ENCODE assay signal across 8 cellular contexts in the genomic region with DNA sequence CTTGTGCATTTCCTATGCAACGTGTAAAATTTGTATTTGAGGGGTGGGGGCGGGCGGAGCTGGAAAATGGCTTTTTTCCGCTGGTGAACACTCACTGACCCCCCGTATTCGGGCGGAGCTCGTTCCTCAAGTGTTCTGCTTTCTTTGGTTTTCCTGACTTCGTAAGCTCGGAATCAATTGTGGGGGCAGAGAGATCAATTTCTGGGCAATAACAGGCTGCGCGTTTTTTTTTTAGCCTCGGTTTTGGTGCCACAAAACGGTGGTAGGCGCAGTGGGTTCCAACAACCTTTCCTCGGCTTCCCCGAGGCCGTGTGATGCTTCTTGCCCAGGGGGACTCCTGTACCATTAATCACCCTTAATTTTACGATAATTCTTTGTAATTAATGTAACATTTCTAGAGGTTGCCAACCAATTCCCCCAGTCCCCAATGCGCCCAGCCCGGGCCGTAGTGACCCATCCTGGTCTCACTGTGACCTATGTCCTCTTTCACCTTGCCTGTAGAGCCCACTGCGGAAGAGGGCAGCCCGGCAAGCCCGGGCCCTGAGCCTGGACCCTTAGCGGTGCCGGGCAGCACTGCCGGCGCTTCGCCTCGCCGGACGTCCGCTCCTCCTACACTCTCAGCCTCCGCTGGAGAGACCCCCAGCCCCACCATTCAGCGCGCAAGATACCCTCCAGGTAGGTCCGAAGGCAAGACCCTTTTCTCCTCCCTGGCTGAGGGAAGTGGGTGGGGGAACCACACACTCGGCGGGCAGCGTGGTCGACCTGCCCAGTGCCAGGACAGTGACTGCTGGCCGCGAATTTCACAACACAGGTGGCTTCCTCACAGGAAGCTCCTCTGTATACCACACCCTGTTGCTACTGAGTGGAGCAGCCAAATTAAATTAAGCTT. TPM values are rescaled to one million over a fixed set of nuclear protein-coding genes. Genes with fewer than 3 reads are reported as not detected.
A peak's percentile ranks its signal among the peaks of the same experiment; 100 is the strongest.
DNase-seq lines count a peak whose midpoint lies in the region; ATAC-seq, FAIRE-seq and TF ChIP-seq lines count a peak whose summit lies in the region.

No MANE protein-coding gene starts in this region.

- H3K9ac ChIP-seq in NT2/D1 (ENCODE audit: insufficient read length, low read depth) = peak overlapping the region; percentile 73
- 0 out of 7 replicates have a peak overlapping the region, but pooled peaks of 1 of the 4 experiments have one; percentile 15 for H3K9ac ChIP-seq in H1 (replicated peaks in 1 of 4; ENCODE audit: extremely low read depth in 1 of 4, low read depth in 3 of 4, low read length in 3 of 4)

- H2AFZ ChIP-seq in H1 (ENCODE audit: low read length) = 0 out of 2 replicates have a peak overlapping the region, but pooled peaks have one; percentile 69

- TF ChIP-seq RAD21 in H1 (IDR thresholded peaks at IDR 0.05 in 1 of 2, conservative IDR thresholded peaks at IDR 0.05 in 1 of 2; ENCODE audit: low read depth in 2 of 2, low read length in 2 of 2) = no peak; a peak in 2 of 4 replicates

- no peak overlapping the region for H3K27ac ChIP-seq in CD8-positive, alpha-beta T cell (ENCODE audit: low read depth, low read length)
- H3K27ac ChIP-seq in H1 (ENCODE audit: low read depth, low read length) = no peak overlapping the region

- peaks cover 36% of the 10 kb centered on the region for H3K4me1 ChIP-seq in CD8-positive, alpha-beta T cell (ENCODE audit: insufficient read depth, low read length)
- H3K4me1 ChIP-seq in NT2/D1 (ENCODE audit: insufficient read depth, insufficient read length) (peaks cover 3% of the 10 kb centered on the region), H1 (replicated peaks in 1 of 4; ENCODE audit: control insufficient read depth in 3 of 4, insufficient read depth in 4 of 4, low read length in 3 of 4) (peaks cover 0 to 35% (median 18%) of the 10 kb centered on the region in 4 experiments; a peak in 6 of 7 replicates), BE2C (no peaks in the 10 kb centered on the region; the same call in 1 of the 2 replicates)

- WGBS in H1 (ENCODE audit: extremely low coverage in 1 of 2, insufficient coverage in 1 of 2, insufficient read length in 1 of 2, insufficient replicate concordance in 2 of 2, low coverage in 1 of 2, low lambda C conversion rate in 2 of 2, missing lambda C conversion rate in 1 of 2), 2 experiments = 5% methylated on average over 44 of the region's 44 CpGs; no CpG with 5 or more reads in 1 of the 2 experiments

- TF ChIP-seq EP300 in H1 (IDR thresholded peaks at IDR 0.05; ENCODE audit: borderline replicate concordance in 1 of 2, low read depth in 2 of 2, low read length in 2 of 2) = no peak

- POLR2A ChIA-PET in CD8-positive, alpha-beta T cell (lab: Charles Lee) = interaction anchor here (0.7 to 2.2 kb wide), 5 partner anchors 9 to 94 kb away, joined by 3 to 7 read pairs (median 3); no protein-coding TSS in a partner anchor
- POLR2A ChIA-PET in H1 (lab: Charles Lee; ENCODE audit: partially characterized antibody) = interaction anchor here (0.6 to 1.0 kb wide), 2 partner anchors 9 to 81 kb away, joined by 3 to 6 read pairs; no protein-coding TSS in a partner anchor

- H3K36me3 Mint-ChIP-seq in CD8-positive, alpha-beta T cell = peaks cover 24% of the 10 kb centered on the region
- H3K36me3 Mint-ChIP-seq in neural crest cell (ENCODE audit: low read depth) = peaks cover 12% of the 10 kb centered on the region

- no peak overlapping the region for H3K14ac ChIP-seq in H1 (ENCODE audit: insufficient read length)

- H2AK5ac ChIP-seq in H1 (ENCODE audit: low read depth, low read length) = no peak overlapping the region

- H3K4me2 ChIP-seq in H1 (ENCODE audit: insufficient read depth in 1 of 2, low read depth in 2 of 2, low read length in 2 of 2) = peak overlapping the region; percentile 99 to 100

- H2BK12ac ChIP-seq in H1 (ENCODE audit: low read depth, low read length) = peak overlapping the region; percentile 80

- H2BK5ac ChIP-seq in H1 (ENCODE audit: low read depth, low read length) = no peak overlapping the region; the same call in 1 of the 2 replicates

- H3K27me3 ChIP-seq in CD8-positive, alpha-beta T cell (ENCODE audit: insufficient read depth, low read length) = peaks cover 28% of the 10 kb centered on the region
- peaks cover 100% of the 10 kb centered on the region for H3K27me3 ChIP-seq in NT2/D1 (ENCODE audit: insufficient read depth, insufficient read length)
- H3K27me3 ChIP-seq in H1 (replicated peaks in 1 of 4; ENCODE audit: control insufficient read depth in 3 of 4, extremely low read depth in 1 of 4, insufficient read depth in 3 of 4, low read length in 3 of 4) = peaks cover 68 to 100% (median 93%) of the 10 kb centered on the region in 4 experiments
- H3K27me3 ChIP-seq in BE2C = peaks cover 60% of the 10 kb centered on the region

- TF ChIP-seq CTCF in CD8-positive, alpha-beta T cell (IDR thresholded peaks at IDR 0.05) = no peak
- TF ChIP-seq CTCF in H1 (IDR thresholded peaks at IDR 0.05; ENCODE audit: control extremely low read depth in 1 of 3, insufficient read depth in 1 of 3, low read depth in 1 of 3, low read length in 3 of 3) (peak in 1 of 3 experiments; percentile 10; a peak in 1 of 4 replicates), neural crest cell (conservative IDR thresholded peaks at IDR 0.05) (no peak), BE2C (IDR thresholded peaks at IDR 0.05; ENCODE audit: low read depth, low read length) (no peak)

- peaks cover 63% of the 10 kb centered on the region for H3K27me3 Mint-ChIP-seq in CD8-positive, alpha-beta T cell (ENCODE audit: low read depth)
- H3K27me3 Mint-ChIP-seq in neural crest cell (ENCODE audit: low read depth) = peaks cover 87% of the 10 kb centered on the region

- no peak overlapping the region for H3K27ac Mint-ChIP-seq in CD8-positive, alpha-beta T cell
- H3K27ac Mint-ChIP-seq in neural crest cell (ENCODE audit: unreplicated experiment) = no peak overlapping the region

- H4K91ac ChIP-seq in H1 (replicated peaks; ENCODE audit: insufficient read length, low read length) = no peak overlapping the region

- intact Hi-C loops in CD8-positive, alpha-beta T cell (cut with DNase I, micrococcal nuclease) = loop anchor here (2.0 to 10.0 kb wide), 5 partner anchors 19 to 1841 kb away; a partner anchor contains a TSS

- peak overlapping the region; percentile 81; the same call in 1 of the 2 replicates for H2BK15ac ChIP-seq in H1 (ENCODE audit: low read length)

- peak overlapping the region; percentile 31; the same call in 1 of the 2 replicates for H4K8ac ChIP-seq in H1 (ENCODE audit: extremely low read depth, insufficient read depth, low read length)

- peaks cover 50% of the 10 kb centered on the region for H3K23me2 ChIP-seq in H1 (ENCODE audit: low read depth, low read length)

- no peaks in the 10 kb centered on the region for H3K9me3 ChIP-seq in CD8-positive, alpha-beta T cell (ENCODE audit: low read length)
- H3K9me3 ChIP-seq in NT2/D1 (ENCODE audit: insufficient read depth, low read length) (no peaks in the 10 kb centered on the region), H1 (ENCODE audit: insufficient read depth in 2 of 2, low read depth in 1 of 2, low read length in 1 of 2) (no peaks in the 10 kb centered on the region), BE2C (no peaks in the 10 kb centered on the region)

- H4K20me1 ChIP-seq in H1 (replicated peaks in 1 of 2; ENCODE audit: control insufficient read depth in 1 of 2, insufficient read depth in 2 of 2, low read length in 2 of 2) = peaks cover 5 to 22% of the 10 kb centered on the region in 2 experiments

- H3K4me3 ChIP-seq in CD8-positive, alpha-beta T cell (ENCODE audit: low read depth, low read length) = peak overlapping the region; percentile 49
- H3K4me3 ChIP-seq in NT2/D1 (ENCODE audit: insufficient read length, low read depth) (peak overlapping the region; percentile 82), H1 (ENCODE audit: extremely low read depth in 1 of 4, insufficient read depth in 2 of 4, low read depth in 3 of 4, low read length in 4 of 4) (peak overlapping the region; percentile 58 to 68 (median 66); a peak in 7 of 8 replicates), BE2C (ENCODE audit: low read depth, low read length) (no peak overlapping the region; the same call in none of the 2 replicates)

- no peak overlapping the region for H4K5ac ChIP-seq in H1 (ENCODE audit: insufficient read length, low read depth, low read length)

- H3K4me3 Mint-ChIP-seq in CD8-positive, alpha-beta T cell = peak overlapping the region; percentile 99
- H3K4me3 Mint-ChIP-seq in neural crest cell = peak overlapping the region; percentile 88

- no peaks in the 10 kb centered on the region for H3K36me3 ChIP-seq in CD8-positive, alpha-beta T cell (ENCODE audit: insufficient read depth, low read length)
- no peaks in the 10 kb centered on the region for H3K36me3 ChIP-seq in NT2/D1 (ENCODE audit: insufficient read depth, insufficient read length, low read length)
- H3K36me3 ChIP-seq in H1 (ENCODE audit: control insufficient read depth in 2 of 4, insufficient read depth in 4 of 4, low read length in 3 of 4) = peaks cover 0 to 6% (median 0%) of the 10 kb centered on the region in 4 experiments; a peak in 1 of 8 replicates
- H3K36me3 ChIP-seq in BE2C = no peaks in the 10 kb centered on the region

- no peak overlapping the region for H3K4ac ChIP-seq in H1 (replicated peaks; ENCODE audit: insufficient read length, low read depth, low read length)

- no peak overlapping the region for H3K56ac ChIP-seq in H1 (replicated peaks; ENCODE audit: insufficient read length, low read depth, low read length)

- H2BK20ac ChIP-seq in H1 (ENCODE audit: low read length) = peak overlapping the region; percentile 61; the same call in 1 of the 2 replicates

- no peaks in the 10 kb centered on the region for H3K9me3 Mint-ChIP-seq in CD8-positive, alpha-beta T cell
- H3K9me3 Mint-ChIP-seq in neural crest cell = no peaks in the 10 kb centered on the region

- H3K18ac ChIP-seq in H1 (ENCODE audit: extremely low read depth, low read length) = no peak overlapping the region; the same call in 1 of the 2 replicates

- no peaks in the 10 kb centered on the region for H3K79me1 ChIP-seq in H1 (ENCODE audit: low read depth, low read length)

- H3K79me2 ChIP-seq in H1 (ENCODE audit: control insufficient read depth in 1 of 2, insufficient read depth in 2 of 2, low read length in 2 of 2) = no peaks in the 10 kb centered on the region

- peak overlapping the region; percentile 27 for H2BK120ac ChIP-seq in H1 (replicated peaks; ENCODE audit: low read depth, low read length)

- CTCF ChIA-PET in CD8-positive, alpha-beta T cell (lab: Charles Lee) = interaction anchor here (0.7 to 1.4 kb wide), 13 partner anchors 8 to 189 kb away, joined by 3 to 6 read pairs (median 3); no protein-coding TSS in a partner anchor
- CTCF ChIA-PET in H1 (lab: Charles Lee; ENCODE audit: partially characterized antibody) = interaction anchor here (0.6 to 2.4 kb wide), 33 partner anchors 10 to 712 kb away, joined by 3 to 13 read pairs (median 3); no protein-coding TSS in a partner anchor

- H3K23ac ChIP-seq in H1 (ENCODE audit: insufficient read length) = no peak overlapping the region

- TF ChIP-seq POLR2A in H1 (IDR thresholded peaks at IDR 0.05; ENCODE audit: control extremely low read depth in 1 of 2, low read depth in 2 of 2, low read length in 2 of 2) = no peak

- ATAC-seq in CD8-positive, alpha-beta T cell = no peak

- no peak for FAIRE-seq in H1 (lab: Jason Lieb, UNC)

- peaks cover 39% of the 10 kb centered on the region for H3K4me1 Mint-ChIP-seq in CD8-positive, alpha-beta T cell (ENCODE audit: low read depth)
- H3K4me1 Mint-ChIP-seq in neural crest cell = peaks cover 50% of the 10 kb centered on the region

- DNase-seq in CD8-positive, alpha-beta T cell = no peak
- DNase-seq in NT2/D1 (ENCODE audit: low read depth, low spot score) (no peak), H1 (ENCODE audit: low read depth in 1 of 2, low spot score in 2 of 2) (peak in 1 of 2 experiments; percentile 68), neural crest cell (ENCODE audit: low read depth, low spot score) (peak; percentile 32), mesenteric fat pad (ENCODE audit: low spot score) (no peak), HUDEP-2 (lab: John Stamatoyannopoulos, UW; ENCODE audit: unreplicated experiment in 76 of 76) (no peak), NCI-H2171 treated with DMSO at 0.1 percent for 48 hours (lab: John Stamatoyannopoulos, UW) (no peak), BE2C (no peak)

RNA-seq across cellular contexts. Expression of a gene that starts 3.7 kb away (rescaled TPM):
- total RNA-seq in CD8-positive, alpha-beta T cell = 100 to 1,000 TPM; 122 to 129 TPM
- 0.23 and 0.30 TPM in 2 replicates for total RNA-seq in H1 (2021; fragmentation: NEBNext Ultra II Directional; extraction: Animal tissue kit (Norgen Biotek cat#: 25700))
- polyA plus RNA-seq in H1 (2011; rRNA removed) = 0.05 and 0.06 TPM in 2 replicates
- polyA plus RNA-seq in H1 (2011; cell fraction: cytosol; rRNA removed) = 0.05 TPM
- polyA plus RNA-seq in H1 (2011; cell fraction: nucleus; rRNA removed) = 0.23 TPM
- 0.04 to 0.11 TPM (median 0.07 TPM) in 4 replicates for polyA plus RNA-seq in H1 (2012, experiment 1 of 2)
- polyA plus RNA-seq in H1 (2012, experiment 2 of 2) = 0.04 TPM
- polyA plus RNA-seq in H1 (2013, experiment 1 of 2) = 0.14 TPM
- polyA plus RNA-seq in H1 (2013, experiment 2 of 2) = 0.13 TPM
- polyA minus RNA-seq in H1 (2011; rRNA and poly(A)+ RNA removed) = 0.16 TPM in 1 of 2 replicates, not detected in the other
- polyA minus RNA-seq in H1 (2011; cell fraction: cytosol; rRNA and poly(A)+ RNA removed) = 0.29 TPM
- 0.30 TPM for polyA minus RNA-seq in H1 (2011; cell fraction: nucleus; rRNA and poly(A)+ RNA removed)
- total RNA-seq in neural crest cell (0.91 and 0.93 TPM in 2 replicates), mesenteric fat pad (124 TPM)
- polyA plus RNA-seq in BE2C (2012; ENCODE audit: insufficient read depth, insufficient read length, low read depth) = 0.11 TPM

Comparison
In these comparisons a context has a peak if more than half of its experiments do, and no peak if none do; other contexts are left out.
1. RNA of a gene that starts 3.7 kb away (total RNA-seq): 122 to 129 TPM in CD8-positive, alpha-beta T cell and 124 TPM in mesenteric fat pad (single experiment); 0.91 to 0.93 TPM in neural crest cell and 0.23 to 0.30 TPM in H1; every median in the first group is over 10 times any median in the second.